In the genomic region with DNA sequence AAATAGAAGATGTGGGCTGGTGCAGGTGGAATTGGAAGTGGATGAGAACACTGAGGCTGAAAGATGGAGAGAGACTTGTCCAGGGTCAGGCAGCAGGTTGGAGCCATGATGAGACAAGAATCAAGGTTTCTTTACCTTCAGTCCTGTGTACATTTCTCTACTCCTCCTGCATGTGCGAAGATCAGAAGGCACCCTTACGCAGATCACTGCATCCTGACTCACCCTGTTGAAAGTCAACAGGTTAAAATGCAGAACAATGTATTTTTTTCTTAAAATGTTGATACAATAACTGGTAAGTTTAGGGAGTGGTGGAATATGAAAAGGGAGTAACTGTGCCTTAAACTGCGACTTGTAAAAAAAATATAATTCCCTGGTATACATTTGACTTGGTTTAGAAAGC, we compare ENCODE assay signal across 1 cellular context.
TF ChIP-seq lines count a peak whose summit lies in the region.

No MANE protein-coding gene starts in this region.

TF ChIP-seq in HCT116, 20 proteins besides CTCF, POLR2A, EP300 and RAD21:
- 0 out of 2 replicates have a peak, but pooled peaks have one; percentile 2 for TF ChIP-seq FOSL1 (IDR thresholded peaks at IDR 0.05; ENCODE audit: low read depth)
- no peak for TF ChIP-seq ZFX (IDR thresholded peaks at IDR 0.05)
